ENCODE assay signal across 13 cellular contexts in the genomic region with DNA sequence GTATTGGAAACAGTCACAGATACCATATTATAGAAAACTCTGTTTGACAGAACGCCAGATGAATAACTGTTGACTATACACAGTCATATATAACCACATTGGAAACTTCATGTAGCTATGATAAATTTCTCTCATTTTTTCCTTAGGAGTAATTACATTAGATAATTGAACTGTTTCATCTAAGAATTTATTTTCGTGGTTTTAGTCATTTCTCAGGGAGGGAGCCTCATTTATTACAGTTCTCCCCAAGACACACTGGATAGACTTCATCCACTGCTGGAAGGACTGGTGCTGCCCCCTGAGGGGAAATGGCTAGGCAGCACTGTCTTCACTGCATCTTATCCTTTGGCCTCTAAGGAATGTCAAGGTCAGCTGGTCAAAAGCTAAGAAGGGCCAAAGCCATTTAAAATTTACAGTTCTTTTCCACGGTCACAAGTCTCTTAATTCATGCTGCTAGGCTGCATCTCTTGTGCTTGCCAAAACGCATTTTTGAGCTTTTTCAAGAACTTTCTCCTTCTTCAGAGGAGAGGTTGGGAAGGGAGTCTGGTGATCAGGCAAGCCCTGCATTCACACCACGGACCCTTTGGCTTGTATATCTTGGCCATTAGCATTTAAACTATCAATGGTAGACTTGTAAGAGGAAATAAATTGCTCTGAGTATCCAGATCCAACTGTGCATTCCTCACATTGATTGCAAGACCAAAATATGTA.
DNase-seq lines count a peak whose midpoint lies in the region; ATAC-seq and TF ChIP-seq lines count a peak whose summit lies in the region.
"Had no signal": no experiment of that assay in that cellular context is flagged by ENCODE, and none has a peak within 500 bp of the region (broad histone marks: within the 10 kb centered on the region; RNA-seq: fewer than 3 reads in every experiment).

No MANE protein-coding gene starts in this region.

- H3K4me1 ChIP-seq in BE2C (no peaks in the 10 kb centered on the region; the same call in 1 of the 2 replicates), OCI-LY7 (ENCODE audit: insufficient read depth, low read length, poor library complexity, severe bottlenecking) (no peaks in the 10 kb centered on the region), esophagus muscularis mucosa (peaks cover 69 to 100% (median 96%) of the 10 kb centered on the region in 4 donors)

- H3K27ac ChIP-seq in OCI-LY7 (ENCODE audit: low read depth, low read length, poor library complexity, severe bottlenecking) (no peak overlapping the region), esophagus muscularis mucosa (replicated peaks in 1 of 4) (peak overlapping the region; percentile 55 to 99 (median 98))
- H3K27ac ChIP-seq: SK-N-MC had no signal

- no peaks in the 10 kb centered on the region for H3K9me3 Mint-ChIP-seq in neural crest cell
- H3K9me3 Mint-ChIP-seq in activated naive CD4-positive, alpha-beta T cell treated with anti-CD3 and anti-CD28 coated beads for 36 hours, result no peaks in the 10 kb centered on the region
- H3K9me3 Mint-ChIP-seq: memory B cell had no signal

- TF ChIP-seq POLR2A in esophagus muscularis mucosa (IDR thresholded peaks at IDR 0.05; ENCODE audit: low read depth), result no peak

- POLR2A ChIA-PET in OCI-LY7 (lab: Charles Lee), result interaction anchor here (0.6 to 1.0 kb wide), 2 partner anchors 12 to 77 kb away, joined by 3 read pairs; no protein-coding TSS in a partner anchor

- no peak for TF ChIP-seq EP300 in esophagus muscularis mucosa (IDR thresholded peaks at IDR 0.05)

- H3K9me3 ChIP-seq in BE2C, result no peaks in the 10 kb centered on the region
- no peaks in the 10 kb centered on the region for H3K9me3 ChIP-seq in OCI-LY7 (ENCODE audit: low read length)
- H3K9me3 ChIP-seq in esophagus muscularis mucosa, result no peaks in the 10 kb centered on the region

- no peaks in the 10 kb centered on the region for H3K27me3 Mint-ChIP-seq in neural crest cell (ENCODE audit: low read depth)
- no peaks in the 10 kb centered on the region for H3K27me3 Mint-ChIP-seq in activated naive CD4-positive, alpha-beta T cell treated with anti-CD3 and anti-CD28 coated beads for 36 hours (ENCODE audit: low read depth)

- H3K36me3 ChIP-seq in BE2C, result no peaks in the 10 kb centered on the region
- no peaks in the 10 kb centered on the region for H3K36me3 ChIP-seq in OCI-LY7 (ENCODE audit: insufficient read depth, low read length)
- H3K36me3 ChIP-seq in esophagus muscularis mucosa, result peaks cover 0 to 23% (median 19%) of the 10 kb centered on the region in 4 donors

- no peak overlapping the region for H2AFZ ChIP-seq in OCI-LY7 (ENCODE audit: low read length)

- no TSS peak for BruUV-seq in OCI-LY7 (replicated peaks; lab: Mats Ljungman, UMichigan)

- WGBS in esophagus muscularis mucosa, result 41% methylated on average over 5 of the region's 5 CpGs

- H3K36me3 Mint-ChIP-seq in neural crest cell (ENCODE audit: low read depth), result peaks cover 11% of the 10 kb centered on the region
- H3K36me3 Mint-ChIP-seq in activated naive CD4-positive, alpha-beta T cell treated with anti-CD3 and anti-CD28 coated beads for 36 hours (ENCODE audit: low read depth), result no peaks in the 10 kb centered on the region
- H3K36me3 Mint-ChIP-seq: memory B cell had no signal

- DNase-seq in BE2C (no peak), OCI-LY7 (ENCODE audit: low spot score) (no peak), esophagus muscularis mucosa (ENCODE audit: extremely low spot score) (no peak), neural crest cell (ENCODE audit: low read depth, low spot score) (no peak), occipital lobe (lab: John Stamatoyannopoulos, UW) (no peak)
- no peak for DNase-seq in activated naive CD4-positive, alpha-beta T cell treated with anti-CD3 and anti-CD28 coated beads for 36 hours
- DNase-seq: DMS 273 treated with DMSO at 0.1 percent for 48 hours; NCI-H1092; stimulated activated CD4-positive, alpha-beta T cell treated with anti-CD3 and anti-CD28 coated beads, Interleukin-2, amount 100 ng/mL, for 48 hours had no signal

- H3K79me2 ChIP-seq in OCI-LY7 (ENCODE audit: insufficient read depth, low read depth, low read length), result no peaks in the 10 kb centered on the region

- H3K4me3 Mint-ChIP-seq in neural crest cell, result no peak overlapping the region
- no peak overlapping the region for H3K4me3 Mint-ChIP-seq in activated naive CD4-positive, alpha-beta T cell treated with anti-CD3 and anti-CD28 coated beads for 36 hours
- H3K4me3 Mint-ChIP-seq: memory B cell had no signal

- no peaks in the 10 kb centered on the region for H4K20me1 ChIP-seq in OCI-LY7 (ENCODE audit: insufficient read depth, low read length)

- CTCF ChIA-PET in OCI-LY7 (lab: Charles Lee; ENCODE audit: unreplicated experiment), result no interaction called here
- CTCF ChIA-PET in activated naive CD4-positive, alpha-beta T cell treated with anti-CD3 and anti-CD28 coated beads for 36 hours (lab: Charles Lee), result no interaction called here

- ATAC-seq in HG03095 (IDR thresholded peaks at IDR 0.05; ENCODE audit: unreplicated experiment), result no peak
- no peak for ATAC-seq in HG03439 (IDR thresholded peaks at IDR 0.05; ENCODE audit: unreplicated experiment)

- H3K27me3 ChIP-seq in BE2C (no peaks in the 10 kb centered on the region), esophagus muscularis mucosa (no peaks in the 10 kb centered on the region)

- H3K27ac Mint-ChIP-seq in neural crest cell (ENCODE audit: unreplicated experiment), result no peak overlapping the region
- H3K27ac Mint-ChIP-seq in activated naive CD4-positive, alpha-beta T cell treated with anti-CD3 and anti-CD28 coated beads for 36 hours, result no peak overlapping the region
- H3K27ac Mint-ChIP-seq: memory B cell had no signal

- no peak overlapping the region for H3K4me2 ChIP-seq in OCI-LY7 (ENCODE audit: low read length)

- no peaks in the 10 kb centered on the region for H3K9me2 ChIP-seq in OCI-LY7 (ENCODE audit: insufficient read depth, low read length)

- no peak overlapping the region for H3K4me3 ChIP-seq in BE2C (ENCODE audit: low read depth, low read length)
- no peak overlapping the region for H3K4me3 ChIP-seq in OCI-LY7 (ENCODE audit: low read depth, low read length, poor library complexity, severe bottlenecking)
- H3K4me3 ChIP-seq in esophagus muscularis mucosa, result no peak overlapping the region
- H3K4me3 ChIP-seq: SK-N-MC had no signal

- H3K4me1 Mint-ChIP-seq in neural crest cell, result peaks cover 50% of the 10 kb centered on the region
- H3K4me1 Mint-ChIP-seq in activated naive CD4-positive, alpha-beta T cell treated with anti-CD3 and anti-CD28 coated beads for 36 hours (ENCODE audit: low read depth), result peaks cover 8% of the 10 kb centered on the region
- H3K4me1 Mint-ChIP-seq: memory B cell had no signal

- intact Hi-C loops in OCI-LY7 (cut with micrococcal nuclease; ENCODE audit: unreplicated experiment), result no loop called here
- intact Hi-C loops in esophagus muscularis mucosa (cut with DNase I), result no loop called here
- intact Hi-C loops in activated naive CD4-positive, alpha-beta T cell treated with anti-CD3 and anti-CD28 coated beads for 36 hours (cut with micrococcal nuclease), result no loop called here

- peak; percentile 11; the same call in 1 of the 2 replicates for TF ChIP-seq CTCF in BE2C (IDR thresholded peaks at IDR 0.05; ENCODE audit: low read depth, low read length)
- TF ChIP-seq CTCF in OCI-LY7 (conservative IDR thresholded peaks at IDR 0.05; ENCODE audit: low read length), result peak; percentile 37
- peak in 2 of 3 experiments; percentile 20 to 37 for TF ChIP-seq CTCF in esophagus muscularis mucosa (IDR thresholded peaks at IDR 0.05)
- peak; percentile 28 for TF ChIP-seq CTCF in neural crest cell (conservative IDR thresholded peaks at IDR 0.05)
